In genomic region chr16:88588754-88589153, GRCh38 we compare ENCODE assay signal across 17 cellular contexts. TPM values are rescaled to one million over a fixed set of nuclear protein-coding genes. Genes with fewer than 3 reads are reported as not detected.
"Had no signal": no experiment of that assay in that cellular context is flagged by ENCODE, and none has a peak within 500 bp of the region (broad histone marks: within the 10 kb centered on the region; RNA-seq: fewer than 3 reads in every experiment).

No MANE protein-coding gene starts in this region.

- H3K4me1 ChIP-seq: colonic mucosa, tibial artery had no signal

- H3K27me3 ChIP-seq: cardiac muscle cell, colonic mucosa, heart left ventricle, neutrophil, tibial artery had no signal

- H3K27ac Mint-ChIP-seq: WTC11 had no signal

- H3K27me3 Mint-ChIP-seq: naive B cell had no signal

- H3K4me3 ChIP-seq: cardiac muscle cell, colonic mucosa, heart left ventricle, SK-N-MC, tibial artery had no signal

- DNase-seq: colonic mucosa; effector CD4-positive, alpha-beta T cell; heart left ventricle; naive B cell; retina; stimulated activated CD4-positive, alpha-beta T cell treated with anti-CD3 and anti-CD28 coated beads, Interleukin-15, amount 100 ng/mL, for 24 hours; stimulated activated CD4-positive, alpha-beta T cell treated with anti-CD3 and anti-CD28 coated beads, Interleukin-4, amount 100 ng/mL, for 24 hours; tibial artery had no signal

- H3K4me3 Mint-ChIP-seq: naive B cell, WTC11 had no signal

- H3K27ac ChIP-seq: cardiac muscle cell, colonic mucosa, heart left ventricle, neutrophil, SK-N-MC, tibial artery had no signal

- H3K9me3 Mint-ChIP-seq: naive B cell, WTC11 had no signal

- H3K4me1 Mint-ChIP-seq: WTC11 had no signal

- H3K9me3 ChIP-seq: colonic mucosa, heart left ventricle, neutrophil, tibial artery had no signal

- ATAC-seq: heart left ventricle, WTC11 had no signal

RNA-seq across cellular contexts. Expression of gene IL17C, which starts 49.6 kb away (rescaled TPM):
- total RNA-seq: cardiac muscle cell, colonic mucosa, fibroblast of lung, frontal cortex, heart left ventricle, lung microvascular endothelial cell, skeletal muscle tissue had no signal
- polyA plus RNA-seq: adipose tissue, cardiac muscle cell, fibroblast of lung, heart left ventricle had no signal
